ENCODE assay signal across 1 cellular context in the genomic region with DNA sequence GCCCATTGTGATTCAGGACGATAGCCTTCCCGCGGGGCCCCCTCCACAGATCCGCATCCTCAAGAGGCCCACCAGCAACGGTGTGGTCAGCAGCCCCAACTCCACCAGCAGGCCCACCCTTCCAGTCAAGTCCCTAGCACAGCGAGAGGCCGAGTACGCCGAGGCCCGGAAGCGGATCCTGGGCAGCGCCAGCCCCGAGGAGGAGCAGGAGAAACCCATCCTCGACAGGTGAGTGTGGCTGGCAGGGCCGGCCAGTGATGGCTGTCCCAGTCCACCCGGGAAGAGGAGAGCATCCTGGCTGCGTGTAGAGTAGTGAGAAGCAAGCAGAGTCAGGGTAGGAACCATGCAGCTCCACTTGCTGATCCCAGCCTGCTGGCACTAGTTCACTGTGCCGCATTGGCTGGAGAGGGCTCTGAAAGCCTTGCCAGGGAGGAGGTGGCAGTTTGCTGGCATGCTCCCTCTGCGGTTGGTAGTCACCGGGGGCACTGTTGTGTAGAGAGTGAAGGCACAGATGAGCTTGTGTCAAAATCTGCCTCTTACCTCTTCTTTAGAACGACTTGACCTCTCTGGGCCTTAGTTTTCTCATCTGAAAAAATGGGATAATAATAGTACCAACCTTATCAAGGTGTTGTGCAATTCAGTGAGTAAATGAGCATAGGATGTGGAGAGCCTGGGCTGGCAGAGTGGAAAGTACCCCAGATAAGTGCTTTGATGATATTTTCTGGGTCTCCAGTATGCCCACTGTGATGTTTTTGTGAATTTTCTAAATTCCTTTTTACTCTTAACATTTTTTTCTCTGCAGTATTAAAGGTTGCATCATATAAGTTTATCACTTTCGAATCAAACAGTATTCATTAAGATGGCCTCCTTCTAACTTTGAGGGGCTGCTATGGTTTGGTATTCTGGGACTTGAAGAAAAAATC.
TF ChIP-seq lines count a peak whose summit lies in the region.

No MANE protein-coding gene starts in this region.

TF ChIP-seq in GM12878, 131 proteins besides CTCF, POLR2A, EP300 and RAD21:
- TF ChIP-seq SMAD1 (IDR thresholded peaks at IDR 0.05; ENCODE audit: low read depth, partially characterized antibody) (no peak), RBBP5 (conservative IDR thresholded peaks at IDR 0.05) (no peak), NFXL1 (IDR thresholded peaks at IDR 0.05; ENCODE audit: borderline replicate concordance) (no peak)
- TF ChIP-seq, protein P1, sequence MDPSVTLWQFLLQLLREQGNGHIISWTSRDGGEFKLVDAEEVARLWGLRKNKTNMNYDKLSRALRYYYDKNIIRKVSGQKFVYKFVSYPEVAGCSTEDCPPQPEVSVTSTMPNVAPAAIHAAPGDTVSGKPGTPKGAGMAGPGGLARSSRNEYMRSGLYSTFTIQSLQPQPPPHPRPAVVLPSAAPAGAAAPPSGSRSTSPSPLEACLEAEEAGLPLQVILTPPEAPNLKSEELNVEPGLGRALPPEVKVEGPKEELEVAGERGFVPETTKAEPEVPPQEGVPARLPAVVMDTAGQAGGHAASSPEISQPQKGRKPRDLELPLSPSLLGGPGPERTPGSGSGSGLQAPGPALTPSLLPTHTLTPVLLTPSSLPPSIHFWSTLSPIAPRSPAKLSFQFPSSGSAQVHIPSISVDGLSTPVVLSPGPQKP (IDR thresholded peaks at IDR 0.05; ENCODE audit: low read depth, low read length) = no peak
TF ChIP-seq in GM12878: peak in this region for 0.
